Comparison of ENCODE assay signal across 1 cellular context in the genomic region with DNA sequence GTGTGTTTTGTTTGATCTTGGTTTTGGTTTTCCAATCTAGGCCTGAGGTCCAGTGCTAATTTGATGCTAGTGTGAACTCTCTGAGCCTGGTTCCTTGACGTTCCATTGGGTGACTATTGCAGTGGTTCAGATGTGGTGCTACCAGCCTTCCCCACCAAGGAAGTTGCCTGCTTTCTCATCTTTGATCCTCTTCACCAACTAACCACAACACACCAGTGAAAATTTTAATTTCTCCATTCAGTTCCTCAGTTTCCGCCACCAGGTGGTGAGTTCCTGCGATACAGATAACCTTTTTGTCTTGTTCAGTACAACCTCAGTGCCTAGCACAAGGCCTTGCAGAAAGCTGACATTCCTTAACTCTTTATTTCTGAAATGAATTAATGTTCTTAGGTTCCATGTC.
TF ChIP-seq lines count a peak whose summit lies in the region.

No MANE protein-coding gene starts in this region.

TF ChIP-seq in HepG2, 621 proteins besides CTCF, POLR2A, EP300 and RAD21:
- TF ChIP-seq, protein P1, sequence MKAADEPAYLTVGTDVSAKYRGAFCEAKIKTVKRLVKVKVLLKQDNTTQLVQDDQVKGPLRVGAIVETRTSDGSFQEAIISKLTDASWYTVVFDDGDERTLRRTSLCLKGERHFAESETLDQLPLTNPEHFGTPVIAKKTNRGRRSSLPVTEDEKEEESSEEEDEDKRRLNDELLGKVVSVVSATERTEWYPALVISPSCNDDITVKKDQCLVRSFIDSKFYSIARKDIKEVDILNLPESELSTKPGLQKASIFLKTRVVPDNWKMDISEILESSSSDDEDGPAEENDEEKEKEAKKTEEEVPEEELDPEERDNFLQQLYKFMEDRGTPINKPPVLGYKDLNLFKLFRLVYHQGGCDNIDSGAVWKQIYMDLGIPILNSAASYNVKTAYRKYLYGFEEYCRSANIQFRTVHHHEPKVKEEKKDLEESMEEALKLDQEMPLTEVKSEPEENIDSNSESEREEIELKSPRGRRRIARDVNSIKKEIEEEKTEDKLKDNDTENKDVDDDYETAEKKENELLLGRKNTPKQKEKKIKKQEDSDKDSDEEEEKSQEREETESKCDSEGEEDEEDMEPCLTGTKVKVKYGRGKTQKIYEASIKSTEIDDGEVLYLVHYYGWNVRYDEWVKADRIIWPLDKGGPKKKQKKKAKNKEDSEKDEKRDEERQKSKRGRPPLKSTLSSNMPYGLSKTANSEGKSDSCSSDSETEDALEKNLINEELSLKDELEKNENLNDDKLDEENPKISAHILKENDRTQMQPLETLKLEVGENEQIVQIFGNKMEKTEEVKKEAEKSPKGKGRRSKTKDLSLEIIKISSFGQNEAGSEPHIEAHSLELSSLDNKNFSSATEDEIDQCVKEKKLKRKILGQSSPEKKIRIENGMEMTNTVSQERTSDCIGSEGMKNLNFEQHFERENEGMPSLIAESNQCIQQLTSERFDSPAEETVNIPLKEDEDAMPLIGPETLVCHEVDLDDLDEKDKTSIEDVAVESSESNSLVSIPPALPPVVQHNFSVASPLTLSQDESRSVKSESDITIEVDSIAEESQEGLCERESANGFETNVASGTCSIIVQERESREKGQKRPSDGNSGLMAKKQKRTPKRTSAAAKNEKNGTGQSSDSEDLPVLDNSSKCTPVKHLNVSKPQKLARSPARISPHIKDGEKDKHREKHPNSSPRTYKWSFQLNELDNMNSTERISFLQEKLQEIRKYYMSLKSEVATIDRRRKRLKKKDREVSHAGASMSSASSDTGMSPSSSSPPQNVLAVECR (CRISPR knock-in tag; IDR thresholded peaks at IDR 0.05; ENCODE audit: borderline replicate concordance), result no peak
- TF ChIP-seq CBX2 (IDR thresholded peaks at IDR 0.05; ENCODE audit: low read depth, low read length), result no peak
- TF ChIP-seq CBX2 (CRISPR knock-in tag; IDR thresholded peaks at IDR 0.05; ENCODE audit: low read depth), result no peak
- no peak for TF ChIP-seq ASH2L (IDR thresholded peaks at IDR 0.05; ENCODE audit: insufficient read length, low read depth, low read length)
- TF ChIP-seq PLRG1 (conservative IDR thresholded peaks at IDR 0.05), result no peak
- no peak for TF ChIP-seq ZKSCAN5 (CRISPR knock-in tag; IDR thresholded peaks at IDR 0.05)
- no peak for TF ChIP-seq FIP1L1 (IDR thresholded peaks at IDR 0.05; ENCODE audit: borderline replicate concordance, insufficient read depth, low read depth, low read length)
- TF ChIP-seq HNRNPL (IDR thresholded peaks at IDR 0.05; ENCODE audit: low read depth, low read length), result no peak
- no peak for TF ChIP-seq ZNF598 (CRISPR knock-in tag; IDR thresholded peaks at IDR 0.05; ENCODE audit: borderline replicate concordance)
- TF ChIP-seq GLMP (CRISPR knock-in tag; IDR thresholded peaks at IDR 0.05; ENCODE audit: borderline replicate concordance), result no peak
- no peak for TF ChIP-seq NPAS2 (CRISPR knock-in tag; IDR thresholded peaks at IDR 0.05; ENCODE audit: borderline replicate concordance)
- no peak for TF ChIP-seq ZNF350 (CRISPR knock-in tag; IDR thresholded peaks at IDR 0.05; ENCODE audit: borderline replicate concordance, low read depth)
